ENCODE assay signal across 15 cellular contexts in the genomic region with DNA sequence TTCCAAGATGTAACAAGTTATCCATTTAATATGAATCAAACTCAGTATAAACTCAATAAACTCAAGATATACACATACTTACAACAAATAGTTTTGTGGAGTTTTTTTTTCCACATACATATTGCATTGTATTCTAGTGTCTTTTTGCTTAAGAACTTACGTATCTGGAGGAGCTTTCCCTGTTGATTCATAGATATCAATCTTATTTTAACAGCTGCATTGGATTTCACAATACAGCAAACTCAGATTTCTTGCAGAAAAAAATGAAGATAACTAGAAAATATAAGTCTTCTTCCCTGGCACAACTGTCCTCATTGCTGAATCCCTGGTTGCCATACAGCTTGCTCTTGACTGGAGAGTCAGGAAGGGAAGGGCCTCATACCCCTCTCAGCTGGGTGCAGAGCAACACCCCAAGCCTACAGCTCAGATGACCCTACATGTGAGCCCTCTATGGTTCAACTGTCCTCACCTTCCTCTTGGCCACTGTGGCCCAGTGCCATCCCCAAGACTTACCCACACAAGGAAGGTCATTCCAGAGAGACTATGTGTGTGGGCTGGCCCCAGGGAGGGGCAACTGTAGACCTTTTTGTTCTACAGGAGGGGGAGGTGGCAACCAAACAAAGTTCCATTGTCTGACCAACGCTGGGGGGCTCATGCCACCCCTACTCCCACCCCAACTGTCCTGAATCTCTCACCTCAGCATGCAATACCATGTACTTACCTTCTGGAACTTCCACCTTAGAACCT. TPM values are rescaled to one million over a fixed set of nuclear protein-coding genes. Genes with fewer than 3 reads are reported as not detected.
DNase-seq lines count a peak whose midpoint lies in the region; ATAC-seq and TF ChIP-seq lines count a peak whose summit lies in the region.
"Had no signal": no experiment of that assay in that cellular context is flagged by ENCODE, and none has a peak within 500 bp of the region (broad histone marks: within the 10 kb centered on the region; RNA-seq: fewer than 3 reads in every experiment).

No MANE protein-coding gene starts in this region.

- no peak for DNase-seq in activated naive CD4-positive, alpha-beta T cell treated with anti-CD3 and anti-CD28 coated beads, Interleukin-2, amount 50 U/mL, for 72 hours (ENCODE audit: low spot score in 2 of 2)
- DNase-seq in activated T-helper 1 cell treated with anti-CD3 and anti-CD28 coated beads, Interleukin-12 subunit alpha, Interleukin-12 subunit beta, Interleukin-2, Interleukin-4 antibody, amounts not matched to agents 30 ng/mL and 10 ng/mL and 1 ng/mL, durations not matched to agents 14 hours and 24 hours and 36 hours (ENCODE audit: low spot score), result no peak
- peak; percentile 51 for DNase-seq in fibroblast of pulmonary artery (ENCODE audit: low read depth)
- no peak for DNase-seq in spleen
- no peak for DNase-seq in stimulated activated naive CD8-positive, alpha-beta T cell treated with anti-CD3 and anti-CD28 coated beads, Interleukin-15, Interleukin-2, amounts not matched to agents 100 U/mL and 50 U/mL, for 24 hours
- DNase-seq in WTC11 (ENCODE audit: low spot score), result no peak
- DNase-seq: activated gamma-delta T cell, COR-L47, NCI-H1417 treated with DMSO at 0.1 percent for 48 hours had no signal

- H3K9me3 Mint-ChIP-seq in activated naive CD4-positive, alpha-beta T cell treated with anti-CD3 and anti-CD28 coated beads, Interleukin-2, amount 50 U/mL, for 24 hours, result no peaks in the 10 kb centered on the region
- H3K9me3 Mint-ChIP-seq in activated naive CD4-positive, alpha-beta T cell treated with anti-CD3 and anti-CD28 coated beads, Interleukin-2, amount 50 U/mL, for 72 hours, result no peaks in the 10 kb centered on the region
- H3K9me3 Mint-ChIP-seq in activated T-helper 1 cell treated with anti-CD3 and anti-CD28 coated beads, Interleukin-12 subunit alpha, Interleukin-12 subunit beta, Interleukin-2, Interleukin-4 antibody, amounts not matched to agents 30 ng/mL and 10 ng/mL and 1 ng/mL, durations not matched to agents 14 hours and 24 hours and 36 hours, result no peaks in the 10 kb centered on the region
- H3K9me3 Mint-ChIP-seq in WTC11, result no peaks in the 10 kb centered on the region

- H3K4me1 Mint-ChIP-seq in activated naive CD4-positive, alpha-beta T cell treated with anti-CD3 and anti-CD28 coated beads, Interleukin-2, amount 50 U/mL, for 24 hours, result peaks cover 44% of the 10 kb centered on the region
- H3K4me1 Mint-ChIP-seq in activated T-helper 1 cell treated with anti-CD3 and anti-CD28 coated beads, Interleukin-12 subunit alpha, Interleukin-12 subunit beta, Interleukin-2, Interleukin-4 antibody, amounts not matched to agents 30 ng/mL and 10 ng/mL and 1 ng/mL, durations not matched to agents 14 hours and 24 hours and 36 hours (ENCODE audit: low read depth), result peaks cover 52% of the 10 kb centered on the region
- peaks cover 41% of the 10 kb centered on the region for H3K4me1 Mint-ChIP-seq in WTC11

- no peaks in the 10 kb centered on the region for H3K9me3 ChIP-seq in spleen
- H3K9me3 ChIP-seq: A549, prostate gland had no signal

- CTCF ChIA-PET in WTC11 (lab: Charles Lee), result interaction anchor here (0.9 to 1.1 kb wide), 2 partner anchors 49 to 74 kb away, joined by 4 to 5 read pairs; a partner anchor contains a TSS

- no peaks in the 10 kb centered on the region for H3K36me3 Mint-ChIP-seq in activated naive CD4-positive, alpha-beta T cell treated with anti-CD3 and anti-CD28 coated beads, Interleukin-2, amount 50 U/mL, for 24 hours
- peaks cover 5 to 7% of the 10 kb centered on the region in 2 donors for H3K36me3 Mint-ChIP-seq in activated naive CD4-positive, alpha-beta T cell treated with anti-CD3 and anti-CD28 coated beads, Interleukin-2, amount 50 U/mL, for 72 hours
- H3K36me3 Mint-ChIP-seq in activated T-helper 1 cell treated with anti-CD3 and anti-CD28 coated beads, Interleukin-12 subunit alpha, Interleukin-12 subunit beta, Interleukin-2, Interleukin-4 antibody, amounts not matched to agents 30 ng/mL and 10 ng/mL and 1 ng/mL, durations not matched to agents 14 hours and 24 hours and 36 hours (ENCODE audit: low read depth), result peaks cover 3% of the 10 kb centered on the region
- H3K36me3 Mint-ChIP-seq in WTC11, result no peaks in the 10 kb centered on the region

- WGBS in spleen, 5 donors, result 68 to 83% (median 72%) methylated on average over 2 of the region's 2 CpGs

- peak overlapping the region; percentile 89 for H3K27ac Mint-ChIP-seq in activated naive CD4-positive, alpha-beta T cell treated with anti-CD3 and anti-CD28 coated beads, Interleukin-2, amount 50 U/mL, for 24 hours
- no peak overlapping the region for H3K27ac Mint-ChIP-seq in activated naive CD4-positive, alpha-beta T cell treated with anti-CD3 and anti-CD28 coated beads, Interleukin-2, amount 50 U/mL, for 72 hours
- peak overlapping the region; percentile 10 for H3K27ac Mint-ChIP-seq in activated T-helper 1 cell treated with anti-CD3 and anti-CD28 coated beads, Interleukin-12 subunit alpha, Interleukin-12 subunit beta, Interleukin-2, Interleukin-4 antibody, amounts not matched to agents 30 ng/mL and 10 ng/mL and 1 ng/mL, durations not matched to agents 14 hours and 24 hours and 36 hours
- H3K27ac Mint-ChIP-seq in WTC11, result no peak overlapping the region

- TF ChIP-seq POLR2A in spleen (IDR thresholded peaks at IDR 0.05) (no peak), GM18505 (IDR thresholded peaks at IDR 0.05; ENCODE audit: borderline replicate concordance, extremely low read depth, insufficient read depth, insufficient read length) (no peak)

- peaks cover 0 to 10% (median 0%) of the 10 kb centered on the region in 6 donors for H3K36me3 ChIP-seq in spleen
- H3K36me3 ChIP-seq: prostate gland had no signal

- peaks cover 18 to 53% (median 42%) of the 10 kb centered on the region in 6 donors for H3K4me1 ChIP-seq in spleen

- H3K4me3 Mint-ChIP-seq in activated naive CD4-positive, alpha-beta T cell treated with anti-CD3 and anti-CD28 coated beads, Interleukin-2, amount 50 U/mL, for 24 hours, result no peak overlapping the region
- H3K4me3 Mint-ChIP-seq in activated T-helper 1 cell treated with anti-CD3 and anti-CD28 coated beads, Interleukin-12 subunit alpha, Interleukin-12 subunit beta, Interleukin-2, Interleukin-4 antibody, amounts not matched to agents 30 ng/mL and 10 ng/mL and 1 ng/mL, durations not matched to agents 14 hours and 24 hours and 36 hours, result no peak overlapping the region
- no peak overlapping the region for H3K4me3 Mint-ChIP-seq in WTC11

- peak overlapping the region in 5 of 8 donors; percentile 84 to 96 (median 91) for H3K27ac ChIP-seq in spleen
- H3K27ac ChIP-seq: prostate gland had no signal

- intact Hi-C loops in activated T-helper 1 cell treated with anti-CD3 and anti-CD28 coated beads, Interleukin-12 subunit alpha, Interleukin-12 subunit beta, Interleukin-2, Interleukin-4 antibody, amounts not matched to agents 30 ng/mL and 10 ng/mL and 1 ng/mL, durations not matched to agents 14 hours and 24 hours and 36 hours (cut with micrococcal nuclease), result loop anchor here (2.0 kb wide), 1 partner anchor 125 kb away; no protein-coding TSS in a partner anchor
- intact Hi-C loops in spleen (cut with DNase I; ENCODE audit: low total_unique reads), result no loop called here

- H3K27me3 Mint-ChIP-seq in activated naive CD4-positive, alpha-beta T cell treated with anti-CD3 and anti-CD28 coated beads, Interleukin-2, amount 50 U/mL, for 24 hours, result no peaks in the 10 kb centered on the region
- peaks cover 2% of the 10 kb centered on the region for H3K27me3 Mint-ChIP-seq in activated T-helper 1 cell treated with anti-CD3 and anti-CD28 coated beads, Interleukin-12 subunit alpha, Interleukin-12 subunit beta, Interleukin-2, Interleukin-4 antibody, amounts not matched to agents 30 ng/mL and 10 ng/mL and 1 ng/mL, durations not matched to agents 14 hours and 24 hours and 36 hours (ENCODE audit: insufficient read depth)
- H3K27me3 Mint-ChIP-seq in WTC11 (ENCODE audit: low read depth), result no peaks in the 10 kb centered on the region; the same call in 1 of the 2 replicates

- H3K4me3 ChIP-seq in fibroblast of pulmonary artery (replicated peaks; ENCODE audit: low read depth, low read length) (no peak overlapping the region), spleen (no peak overlapping the region)
- H3K4me3 ChIP-seq: A549, prostate gland had no signal

- no peak for TF ChIP-seq CTCF in fibroblast of pulmonary artery (IDR thresholded peaks at IDR 0.05; ENCODE audit: low read length, missing control alignments)
- no peak for TF ChIP-seq CTCF in spleen (IDR thresholded peaks at IDR 0.05 in 8 of 11, conservative IDR thresholded peaks at IDR 0.05 in 3 of 11)
- TF ChIP-seq CTCF in WTC11 (IDR thresholded peaks at IDR 0.05), result no peak

- H3K27me3 ChIP-seq in spleen (replicated peaks in 1 of 7), result no peaks in the 10 kb centered on the region

- no peak for ATAC-seq in activated naive CD4-positive, alpha-beta T cell treated with anti-CD3 and anti-CD28 coated beads, Interleukin-2, amount 50 U/mL, for 72 hours
- ATAC-seq in stimulated activated naive CD8-positive, alpha-beta T cell treated with anti-CD3 and anti-CD28 coated beads, Interleukin-15, Interleukin-2, amounts not matched to agents 100 U/mL and 50 U/mL, for 24 hours, result no peak
- no peak for ATAC-seq in WTC11
- no peak for ATAC-seq in GM18505 (IDR thresholded peaks at IDR 0.05; ENCODE audit: unreplicated experiment)
- ATAC-seq: left lobe of liver had no signal

- POLR2A ChIA-PET in WTC11 (lab: Charles Lee), result no interaction called here

RNA-seq across cellular contexts. Expression of a gene that starts 1.7 kb away (rescaled TPM):
- total RNA-seq in activated naive CD4-positive, alpha-beta T cell treated with anti-CD3 and anti-CD28 coated beads, Interleukin-2, amount 50 U/mL, for 72 hours, result 1 to 10 TPM; 6.4 to 7.1 TPM
- 3.0 and 4.0 TPM in 2 replicates for total RNA-seq in activated T-helper 1 cell treated with anti-CD3 and anti-CD28 coated beads, Interleukin-12 subunit alpha, Interleukin-12 subunit beta, Interleukin-2, Interleukin-4 antibody, amounts not matched to agents 30 ng/mL and 10 ng/mL and 1 ng/mL, durations not matched to agents 14 hours and 24 hours and 36 hours
- total RNA-seq in spleen, result 10 to 100 TPM in 1 of 7 donors, 1 to 10 TPM in 6; 3.9 to 11.9 (median 7.1) TPM
- polyA plus RNA-seq in spleen, result 1 to 10 TPM; 1.5 to 9.4 (median 2.1) TPM
- 3.2 to 5.5 TPM (median 5.2 TPM) in 3 replicates for total RNA-seq in WTC11 (2021)

RNA-seq across cellular contexts. Expression of a gene that starts 6.1 kb away (rescaled TPM):
- total RNA-seq in activated naive CD4-positive, alpha-beta T cell treated with anti-CD3 and anti-CD28 coated beads, Interleukin-2, amount 50 U/mL, for 72 hours, result 100 to 1,000 TPM; 179 to 207 TPM
- total RNA-seq in activated T-helper 1 cell treated with anti-CD3 and anti-CD28 coated beads, Interleukin-12 subunit alpha, Interleukin-12 subunit beta, Interleukin-2, Interleukin-4 antibody, amounts not matched to agents 30 ng/mL and 10 ng/mL and 1 ng/mL, durations not matched to agents 14 hours and 24 hours and 36 hours, result 157 and 162 TPM in 2 replicates
- total RNA-seq in spleen, result 100 to 1,000 TPM in 6 of 7 donors, 10 to 100 TPM in 1; 95.6 to 170 (median 147) TPM
- 100 to 1,000 TPM in 1 of 3 donors, 10 to 100 TPM in 2; 57.0 to 131 (median 87.9) TPM for polyA plus RNA-seq in spleen
- total RNA-seq in WTC11 (2021), result 193 to 207 TPM (median 196 TPM) in 3 replicates

RNA-seq across cellular contexts. Expression of a gene that starts 49.5 kb away (rescaled TPM):
- total RNA-seq in activated naive CD4-positive, alpha-beta T cell treated with anti-CD3 and anti-CD28 coated beads, Interleukin-2, amount 50 U/mL, for 72 hours, result under 1 TPM in 1 of 2 donors, not detected in 1; 0.97 TPM
- total RNA-seq in activated T-helper 1 cell treated with anti-CD3 and anti-CD28 coated beads, Interleukin-12 subunit alpha, Interleukin-12 subunit beta, Interleukin-2, Interleukin-4 antibody, amounts not matched to agents 30 ng/mL and 10 ng/mL and 1 ng/mL, durations not matched to agents 14 hours and 24 hours and 36 hours, result 0.20 TPM in 1 of 2 replicates, not detected in the other
- under 1 TPM in 2 of 7 donors, not detected in 5; 0.20 to 0.26 TPM for total RNA-seq in spleen
- polyA plus RNA-seq in spleen, result under 1 TPM in 2 of 3 donors, not detected in 1; 0.19 to 0.20 TPM
- 0.92 to 1.2 TPM (median 1.1 TPM) in 3 replicates for total RNA-seq in WTC11 (2021)
- polyA plus RNA-seq: A549 had no signal

RNA-seq across cellular contexts. Expression of a gene that starts 59.6 kb away (rescaled TPM):
- not detected for total RNA-seq in activated naive CD4-positive, alpha-beta T cell treated with anti-CD3 and anti-CD28 coated beads, Interleukin-2, amount 50 U/mL, for 72 hours
- not detected in 2 replicates for total RNA-seq in activated T-helper 1 cell treated with anti-CD3 and anti-CD28 coated beads, Interleukin-12 subunit alpha, Interleukin-12 subunit beta, Interleukin-2, Interleukin-4 antibody, amounts not matched to agents 30 ng/mL and 10 ng/mL and 1 ng/mL, durations not matched to agents 14 hours and 24 hours and 36 hours
- not detected for total RNA-seq in spleen
- polyA plus RNA-seq in spleen, result not detected
- total RNA-seq in WTC11 (2021), result not detected in 3 replicates
- total RNA-seq: activated CD8-positive, alpha-beta memory T cell treated with anti-CD3 and anti-CD28 coated beads for 36 hours; left lobe of liver; prostate gland had no signal
- polyA plus RNA-seq: A549 had no signal

Comparison
In these comparisons a context has a peak if more than half of its experiments do, and no peak if none do; other contexts are left out.
1. H3K27ac Mint-ChIP-seq: peak in activated naive CD4-positive, alpha-beta T cell treated with anti-CD3 and anti-CD28 coated beads, Interleukin-2, amount 50 U/mL, for 24 hours (single experiment) and activated T-helper 1 cell treated with anti-CD3 and anti-CD28 coated beads, Interleukin-12 subunit alpha, Interleukin-12 subunit beta, Interleukin-2, Interleukin-4 antibody, amounts not matched to agents 30 ng/mL and 10 ng/mL and 1 ng/mL, durations not matched to agents 14 hours and 24 hours and 36 hours (single experiment); none in activated naive CD4-positive, alpha-beta T cell treated with anti-CD3 and anti-CD28 coated beads, Interleukin-2, amount 50 U/mL, for 72 hours (0 of 2) and WTC11 (single experiment).